1 cellular context compared by ENCODE assay signal in genomic region chr6:112330071-112330876, GRCh38.
TF ChIP-seq lines count a peak whose summit lies in the region.

No MANE protein-coding gene starts in this region.

TF ChIP-seq in IMR-90, 13 proteins besides CTCF, POLR2A, EP300 and RAD21 (continued from another document):
- TF ChIP-seq MAZ (IDR thresholded peaks at IDR 0.05; ENCODE audit: borderline replicate concordance, low read depth, low read length): no peak
- TF ChIP-seq USF2 (IDR thresholded peaks at IDR 0.05; ENCODE audit: low read depth, low read length): no peak
- TF ChIP-seq MAFK (IDR thresholded peaks at IDR 0.05; ENCODE audit: low read depth, low read length): no peak
- TF ChIP-seq NFE2L2 (IDR thresholded peaks at IDR 0.05; ENCODE audit: low read depth, low read length): no peak
- no peak for TF ChIP-seq CHD1 (IDR thresholded peaks at IDR 0.05; ENCODE audit: low read depth, low read length)
- peak; percentile 21; the same call in 1 of the 2 replicates for TF ChIP-seq CEBPB (IDR thresholded peaks at IDR 0.05; ENCODE audit: low read depth, low read length)
- TF ChIP-seq MXI1 (IDR thresholded peaks at IDR 0.05; ENCODE audit: borderline replicate concordance, low read depth, low read length): no peak
